8 cellular contexts compared by ENCODE assay signal in genomic region chrX:48676106-48676892, GRCh38. TPM values are rescaled to one million over a fixed set of nuclear protein-coding genes. Genes with fewer than 3 reads are reported as not detected.
DNase-seq lines count a peak whose midpoint lies in the region; ATAC-seq, FAIRE-seq and TF ChIP-seq lines count a peak whose summit lies in the region.

No MANE protein-coding gene starts in this region.

- peaks cover 6% of the 10 kb centered on the region for H3K36me3 Mint-ChIP-seq in central memory CD8-positive, alpha-beta T cell (ENCODE audit: insufficient read depth)

- peak overlapping the region; percentile 78 to 88 for H3K27ac ChIP-seq in kidney (ENCODE audit: low read depth in 2 of 2, low read length in 2 of 2)

- peak overlapping the region; percentile 82 for H3K27ac Mint-ChIP-seq in central memory CD8-positive, alpha-beta T cell (ENCODE audit: low read depth)

- TF ChIP-seq POLR2A in GM19099 (IDR thresholded peaks at IDR 0.05; ENCODE audit: extremely low read depth, insufficient read length, low read depth): peak; percentile 74

- H3K36me3 ChIP-seq in kidney (ENCODE audit: control insufficient read depth in 1 of 2, insufficient read depth in 2 of 2, low read length in 2 of 2): no peaks in the 10 kb centered on the region

- H3K9me3 ChIP-seq in kidney (ENCODE audit: control insufficient read depth in 1 of 2, low read length in 2 of 2): no peaks in the 10 kb centered on the region

- H3K27me3 Mint-ChIP-seq in central memory CD8-positive, alpha-beta T cell: no peaks in the 10 kb centered on the region

- no peak for TF ChIP-seq CTCF in kidney (IDR thresholded peaks at IDR 0.05; ENCODE audit: borderline replicate concordance, extremely low read depth, insufficient read depth)

- H3K9me3 Mint-ChIP-seq in central memory CD8-positive, alpha-beta T cell: no peaks in the 10 kb centered on the region

- peak; percentile 98 for DNase-seq in AG20443 (ENCODE audit: low spot score)
- DNase-seq in NCI-H446 (lab: John Stamatoyannopoulos, UW): peak; percentile 73 to 91
- DNase-seq in central memory CD8-positive, alpha-beta T cell (ENCODE audit: low spot score in 2 of 2): peak; percentile 71 to 76
- peak; percentile 95 for DNase-seq in kidney
- DNase-seq in stimulated activated CD4-positive, alpha-beta T cell treated with anti-CD3 and anti-CD28 coated beads, Interleukin-15, amount 100 ng/mL, for 1 hour (ENCODE audit: low read depth in 1 of 2, low spot score in 1 of 2): peak; percentile 75 to 78

- FAIRE-seq in kidney (lab: Jason Lieb, UNC): no peak

- H3K9ac ChIP-seq in kidney (ENCODE audit: low read length in 2 of 2): peak overlapping the region; percentile 73 to 80

- intact Hi-C loops in kidney (cut with DNase I): no loop called here

- ATAC-seq in HG03354 (IDR thresholded peaks at IDR 0.05; ENCODE audit: poor library complexity, severe bottlenecking, unreplicated experiment): peak; percentile 89
- ATAC-seq in activated CD4-positive, CD25-positive, alpha-beta regulatory T cell treated with anti-CD3 and anti-CD28 coated beads, Interleukin-2, amount 50 U/mL, for 24 hours: peak; percentile 95
- peak; percentile 96 for ATAC-seq in central memory CD8-positive, alpha-beta T cell (replicated peaks; ENCODE audit: extremely low read depth, poor library complexity, severe bottlenecking)

- peaks cover 0 to 2% of the 10 kb centered on the region in 2 donors for H3K4me1 ChIP-seq in kidney (ENCODE audit: control insufficient read depth in 1 of 2, insufficient read depth in 1 of 2, low read depth in 1 of 2, low read length in 2 of 2)

- H3K4me3 Mint-ChIP-seq in central memory CD8-positive, alpha-beta T cell: peak overlapping the region; percentile 82

- H3K4me3 ChIP-seq in kidney (ENCODE audit: low read length in 2 of 2): peak overlapping the region; percentile 76 to 79

- peaks cover 11% of the 10 kb centered on the region for H3K4me1 Mint-ChIP-seq in central memory CD8-positive, alpha-beta T cell

RNA-seq across cellular contexts. Expression of gene WAS, which starts 7.3 kb away (rescaled TPM):
- 14.2 TPM for total RNA-seq in kidney
- polyA plus RNA-seq in kidney (ENCODE audit: insufficient read depth, low read depth, low replicate concordance): 2.2 TPM

RNA-seq across cellular contexts. Expression of gene SUV39H1, which starts 20.2 kb away (rescaled TPM):
- total RNA-seq in kidney: 5.0 TPM
- 2.8 TPM for polyA plus RNA-seq in kidney (ENCODE audit: insufficient read depth, low read depth, low replicate concordance)

Comparison
In these comparisons a context has a peak if more than half of its experiments do, and no peak if none do; other contexts are left out.
1. Peak in every context shown above with its lines: DNase-seq, ATAC-seq, H3K4me3 ChIP-seq and H3K27ac ChIP-seq.